Comparison of ENCODE assay signal across 9 cellular contexts in genomic region chr1:94385354-94385947, GRCh38. TPM values are rescaled to one million over a fixed set of nuclear protein-coding genes. Genes with fewer than 3 reads are reported as not detected.
DNase-seq lines count a peak whose midpoint lies in the region; ATAC-seq and TF ChIP-seq lines count a peak whose summit lies in the region.
"Had no signal": no experiment of that assay in that cellular context is flagged by ENCODE, and none has a peak within 500 bp of the region (broad histone marks: within the 10 kb centered on the region; RNA-seq: fewer than 3 reads in every experiment).

No MANE protein-coding gene starts in this region.

- no peak overlapping the region for H3K4me2 ChIP-seq in SU-DHL-6 (ENCODE audit: low read depth, low read length, poor library complexity, severe bottlenecking)

- no peaks in the 10 kb centered on the region for H4K20me1 ChIP-seq in SU-DHL-6 (ENCODE audit: low read depth, low read length)

- H3K27ac Mint-ChIP-seq in activated CD4-positive, alpha-beta T cell treated with anti-CD3 and anti-CD28 coated beads, Interleukin-2, amount 10 ng/mL, durations not matched to agents 7 days and 5 days = peak overlapping the region; percentile 88
- H3K27ac Mint-ChIP-seq in stimulated activated naive CD8-positive, alpha-beta T cell treated with anti-CD3 and anti-CD28 coated beads, Interleukin-15, Interleukin-2, amounts not matched to agents 100 ng/mL and 50 ng/mL, for 24 hours = peak overlapping the region; percentile 89

- TF ChIP-seq CTCF in SU-DHL-6 (IDR thresholded peaks at IDR 0.05; ENCODE audit: insufficient read depth, low read length, poor library complexity, severe bottlenecking) = no peak
- TF ChIP-seq CTCF in left lung (IDR thresholded peaks at IDR 0.05) = no peak
- no peak for TF ChIP-seq CTCF in BE2C (IDR thresholded peaks at IDR 0.05; ENCODE audit: low read depth, low read length)

- peak; percentile 29 for ATAC-seq in left lung

- H3K9me3 Mint-ChIP-seq in activated CD4-positive, alpha-beta T cell treated with anti-CD3 and anti-CD28 coated beads, Interleukin-2, amount 10 ng/mL, durations not matched to agents 7 days and 5 days = peaks cover 6% of the 10 kb centered on the region
- peaks cover 7% of the 10 kb centered on the region for H3K9me3 Mint-ChIP-seq in stimulated activated naive CD8-positive, alpha-beta T cell treated with anti-CD3 and anti-CD28 coated beads, Interleukin-15, Interleukin-2, amounts not matched to agents 100 ng/mL and 50 ng/mL, for 24 hours

- peaks cover 4% of the 10 kb centered on the region for H3K36me3 Mint-ChIP-seq in activated CD4-positive, alpha-beta T cell treated with anti-CD3 and anti-CD28 coated beads, Interleukin-2, amount 10 ng/mL, durations not matched to agents 7 days and 5 days (ENCODE audit: low read depth)
- H3K36me3 Mint-ChIP-seq in stimulated activated naive CD8-positive, alpha-beta T cell treated with anti-CD3 and anti-CD28 coated beads, Interleukin-15, Interleukin-2, amounts not matched to agents 100 ng/mL and 50 ng/mL, for 24 hours (ENCODE audit: low read depth) = no peaks in the 10 kb centered on the region

- H3K27me3 ChIP-seq in SU-DHL-6 (ENCODE audit: low read length) (no peaks in the 10 kb centered on the region), left lung (no peaks in the 10 kb centered on the region), BE2C (no peaks in the 10 kb centered on the region)

- H3K4me1 Mint-ChIP-seq in activated CD4-positive, alpha-beta T cell treated with anti-CD3 and anti-CD28 coated beads, Interleukin-2, amount 10 ng/mL, durations not matched to agents 7 days and 5 days = peaks cover 30% of the 10 kb centered on the region
- peaks cover 31% of the 10 kb centered on the region for H3K4me1 Mint-ChIP-seq in stimulated activated naive CD8-positive, alpha-beta T cell treated with anti-CD3 and anti-CD28 coated beads, Interleukin-15, Interleukin-2, amounts not matched to agents 100 ng/mL and 50 ng/mL, for 24 hours (ENCODE audit: low read depth)

- CTCF ChIA-PET in activated CD4-positive, alpha-beta T cell treated with anti-CD3 and anti-CD28 coated beads, Interleukin-2, amount 10 ng/mL, durations not matched to agents 7 days and 5 days (lab: Charles Lee) = interaction anchor here (0.6 to 1.1 kb wide), 2 partner anchors 25 to 29 kb away, joined by 3 to 6 read pairs; no protein-coding TSS in a partner anchor

- H3K27me3 Mint-ChIP-seq in activated CD4-positive, alpha-beta T cell treated with anti-CD3 and anti-CD28 coated beads, Interleukin-2, amount 10 ng/mL, durations not matched to agents 7 days and 5 days = no peaks in the 10 kb centered on the region
- H3K27me3 Mint-ChIP-seq in stimulated activated naive CD8-positive, alpha-beta T cell treated with anti-CD3 and anti-CD28 coated beads, Interleukin-15, Interleukin-2, amounts not matched to agents 100 ng/mL and 50 ng/mL, for 24 hours = no peaks in the 10 kb centered on the region

- no peak overlapping the region for H3K9ac ChIP-seq in SU-DHL-6 (ENCODE audit: low read length)

- H3K4me3 ChIP-seq in SU-DHL-6 (ENCODE audit: insufficient read depth, low read length, poor library complexity, severe bottlenecking) (no peak overlapping the region), left lung (no peak overlapping the region), BE2C (ENCODE audit: low read depth, low read length) (no peak overlapping the region)

- POLR2A ChIA-PET in activated CD4-positive, alpha-beta T cell treated with anti-CD3 and anti-CD28 coated beads, Interleukin-2, amount 10 ng/mL, durations not matched to agents 7 days and 5 days (lab: Charles Lee) = no interaction called here

- no peaks in the 10 kb centered on the region for H3K36me3 ChIP-seq in SU-DHL-6 (ENCODE audit: low read length)
- H3K36me3 ChIP-seq in left lung = no peaks in the 10 kb centered on the region
- no peaks in the 10 kb centered on the region for H3K36me3 ChIP-seq in BE2C

- H2AFZ ChIP-seq in SU-DHL-6 (ENCODE audit: low read depth, low read length, severe bottlenecking) = peak overlapping the region; percentile 56

- no peaks in the 10 kb centered on the region for H3K9me2 ChIP-seq in SU-DHL-6 (replicated peaks; ENCODE audit: insufficient read depth, low read length)

- peak overlapping the region; percentile 51 for H3K4me3 Mint-ChIP-seq in activated CD4-positive, alpha-beta T cell treated with anti-CD3 and anti-CD28 coated beads, Interleukin-2, amount 10 ng/mL, durations not matched to agents 7 days and 5 days
- H3K4me3 Mint-ChIP-seq in stimulated activated naive CD8-positive, alpha-beta T cell treated with anti-CD3 and anti-CD28 coated beads, Interleukin-15, Interleukin-2, amounts not matched to agents 100 ng/mL and 50 ng/mL, for 24 hours = peak overlapping the region; percentile 50

- DNase-seq in activated CD4-positive, alpha-beta T cell treated with anti-CD3 and anti-CD28 coated beads, Interleukin-2, amount 10 ng/mL, durations not matched to agents 7 days and 5 days = no peak
- no peak for DNase-seq in activated CD4-positive, alpha-beta T cell treated with anti-CD3 and anti-CD28 coated beads for 1 hour
- DNase-seq in left lung (no peak), NCI-H1092 (lab: John Stamatoyannopoulos, UW) (no peak), BE2C (no peak)
- DNase-seq in central memory CD4-positive, alpha-beta T cell = no peak
- DNase-seq: activated naive CD4-positive, alpha-beta T cell treated with anti-CD3 and anti-CD28 coated beads, Interleukin-2, amount 50 U/mL, for 16 hours had no signal

- H3K4me1 ChIP-seq in left lung (peaks cover 0 to 13% of the 10 kb centered on the region in 2 donors), BE2C (peaks cover 7% of the 10 kb centered on the region)

- H3K79me2 ChIP-seq in SU-DHL-6 (ENCODE audit: insufficient read depth, low read length) = no peaks in the 10 kb centered on the region

- H3F3A ChIP-seq in SU-DHL-6 (ENCODE audit: insufficient read depth) = no peaks in the 10 kb centered on the region

- H3K9me3 ChIP-seq in SU-DHL-6 (ENCODE audit: insufficient read depth, low read length) = peaks cover 4% of the 10 kb centered on the region; the same call in 1 of the 2 replicates
- H3K9me3 ChIP-seq in left lung = no peaks in the 10 kb centered on the region
- no peaks in the 10 kb centered on the region for H3K9me3 ChIP-seq in BE2C

- intact Hi-C loops in left lung (cut with DNase I) = no loop called here

- H3K27ac ChIP-seq in SU-DHL-6 (ENCODE audit: low read depth, low read length) (no peak overlapping the region), left lung (peak overlapping the region; percentile 55 to 62)

RNA-seq across cellular contexts. Expression of gene ABCD3, which starts 32.7 kb away (rescaled TPM):
- total RNA-seq in activated CD4-positive, alpha-beta T cell treated with anti-CD3 and anti-CD28 coated beads, Interleukin-2, amount 10 ng/mL, durations not matched to agents 7 days and 5 days = 10 to 100 TPM; 28.0 to 31.5 TPM
- total RNA-seq in left lung = 10 to 100 TPM; 58.7 to 66.1 TPM
- polyA plus RNA-seq in BE2C (2012; ENCODE audit: insufficient read depth, insufficient read length, low read depth) = 7.9 TPM
